Comparison of ENCODE assay signal across 21 cellular contexts in the genomic region with DNA sequence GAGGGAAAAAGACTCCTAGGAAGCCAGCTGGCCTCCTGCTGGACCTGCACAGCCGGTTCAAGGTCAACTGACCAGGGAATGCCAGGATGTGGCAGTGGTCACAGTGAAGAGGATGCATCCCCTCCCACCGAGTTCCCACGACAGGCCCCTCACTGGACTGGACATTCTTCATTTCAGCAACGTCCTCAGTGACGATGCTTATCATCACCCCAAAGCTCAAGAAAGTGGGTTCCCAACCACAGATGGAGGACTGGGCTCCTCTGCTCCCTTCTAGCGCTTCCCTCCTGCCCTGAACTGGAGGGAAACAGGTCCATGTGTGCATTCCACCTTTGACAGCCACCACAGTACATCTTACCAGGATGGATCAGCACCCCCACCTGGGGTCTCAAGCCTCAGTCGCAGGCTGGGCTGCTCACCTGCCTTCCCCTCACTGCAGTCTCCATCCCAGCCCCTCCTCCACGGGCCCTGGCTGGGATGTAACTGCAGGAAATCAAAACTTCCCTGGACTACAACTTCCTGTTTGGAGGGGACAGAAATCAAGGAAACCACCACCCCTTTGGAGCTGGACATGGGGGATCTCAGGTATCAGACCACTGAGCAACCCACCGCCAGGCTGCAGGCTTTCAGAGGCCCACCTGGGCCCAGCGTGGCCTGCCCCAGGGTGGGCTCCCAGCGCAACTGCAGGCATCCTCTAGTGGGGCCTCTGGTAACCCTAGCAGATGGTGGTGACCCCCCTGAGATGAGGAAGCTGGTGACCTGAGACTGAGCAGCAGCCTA. TPM values are rescaled to one million over a fixed set of nuclear protein-coding genes. Genes with fewer than 3 reads are reported as not detected.
A peak's percentile ranks its signal among the peaks of the same experiment; 100 is the strongest.
DNase-seq lines count a peak whose midpoint lies in the region; ATAC-seq and TF ChIP-seq lines count a peak whose summit lies in the region.
"Had no signal": no experiment of that assay in that cellular context is flagged by ENCODE, and none has a peak within 500 bp of the region (broad histone marks: within the 10 kb centered on the region; RNA-seq: fewer than 3 reads in every experiment).

No MANE protein-coding gene starts in this region.

- H3K27ac Mint-ChIP-seq in activated T-cell treated with anti-CD3 and anti-CD28 coated beads, Interleukin-2, amount 50 U/mL, for 72 hours, result peak overlapping the region; percentile 36
- peak overlapping the region; percentile 63 to 79 for H3K27ac Mint-ChIP-seq in effector memory CD8-positive, alpha-beta T cell
- H3K27ac Mint-ChIP-seq: activated B cell treated with CpG ODN at 0.5 μM for 24 hours; activated T-helper 1 cell treated with anti-CD3 and anti-CD28 coated beads, Interleukin-12 subunit alpha, Interleukin-12 subunit beta, Interleukin-2, Interleukin-4 antibody, amounts not matched to agents 30 ng/mL and 10 ng/mL and 1 ng/mL, durations not matched to agents 14 hours and 24 hours and 36 hours had no signal

- peak overlapping the region; percentile 27 for H3K23ac ChIP-seq in neuronal stem cell (ENCODE audit: low read depth, low read length, poor library complexity)

- no peaks in the 10 kb centered on the region for H3K9me3 ChIP-seq in neuronal stem cell (replicated peaks in 1 of 2; ENCODE audit: control insufficient read depth in 2 of 2, insufficient read depth in 1 of 2, low read depth in 1 of 2, low read length in 2 of 2)
- H3K9me3 ChIP-seq: colonic mucosa, sigmoid colon had no signal

- peak overlapping the region; percentile 29 for H3K18ac ChIP-seq in neuronal stem cell (ENCODE audit: low read length)

- H3K14ac ChIP-seq in neuronal stem cell (ENCODE audit: low read length), result no peak overlapping the region

- no peak overlapping the region for H3K4me3 ChIP-seq in neuronal stem cell (ENCODE audit: low read length in 2 of 2)
- H3K4me3 ChIP-seq: colonic mucosa, sigmoid colon had no signal

- H2AK5ac ChIP-seq in neuronal stem cell (ENCODE audit: low read depth, low read length), result no peak overlapping the region

- no peak for TF ChIP-seq CTCF in GM13977 (IDR thresholded peaks at IDR 0.05; ENCODE audit: extremely low read depth, insufficient read depth, missing control alignments)

- no CpG with 5 or more reads among the region's 11 CpGs for WGBS in neuronal stem cell (ENCODE audit: extremely low coverage in 2 of 2, insufficient read length in 2 of 2, insufficient replicate concordance in 1 of 2), 2 donors

- no peak overlapping the region for H2AFZ ChIP-seq in neuronal stem cell (ENCODE audit: low read length)

- H3K9ac ChIP-seq in neuronal stem cell (ENCODE audit: low read depth, low read length, poor library complexity), result no peak overlapping the region

- no peak overlapping the region for H3K27ac ChIP-seq in neuronal stem cell (replicated peaks; ENCODE audit: low read length)
- H3K27ac ChIP-seq: colonic mucosa had no signal

- ATAC-seq in activated T-cell treated with anti-CD3 and anti-CD28 coated beads, Interleukin-2, amount 50 U/mL, for 72 hours (replicated peaks in 1 of 2), result no peak
- ATAC-seq in activated T-cell treated with anti-CD3 and anti-CD28 coated beads, Interleukin-2, amount 50 U/mL, for 4 hours, result no peak
- no peak for ATAC-seq in effector memory CD8-positive, alpha-beta T cell (replicated peaks)
- no peak for ATAC-seq in HG03378 (IDR thresholded peaks at IDR 0.05; ENCODE audit: unreplicated experiment)

- H2BK15ac ChIP-seq in neuronal stem cell (ENCODE audit: low read length), result no peak overlapping the region

- H4K91ac ChIP-seq in neuronal stem cell (ENCODE audit: low read depth, low read length, poor library complexity), result no peak overlapping the region

- H3K27me3 ChIP-seq in neuronal stem cell (ENCODE audit: control insufficient read depth in 3 of 3, insufficient read depth in 3 of 3, low read depth in 1 of 3, low read length in 3 of 3), result no peaks in the 10 kb centered on the region
- H3K27me3 ChIP-seq: colonic mucosa, sigmoid colon had no signal

- DNase-seq in activated T-cell treated with anti-CD3 and anti-CD28 coated beads, Interleukin-2, amount 50 U/mL, for 72 hours, result no peak
- no peak for DNase-seq in activated T-cell treated with anti-CD3 and anti-CD28 coated beads, Interleukin-2, amount 50 U/mL, for 4 hours
- DNase-seq in GM13977 (ENCODE audit: low spot score) (peak; percentile 9), neuronal stem cell (ENCODE audit: low spot score) (no peak), NOMO-1 (lab: John Stamatoyannopoulos, UW; ENCODE audit: unreplicated experiment in 2 of 2) (no peak)
- DNase-seq in effector memory CD8-positive, alpha-beta T cell, result no peak
- no peak for DNase-seq in activated CD4-positive, alpha-beta T cell treated with anti-CD3 and anti-CD28 coated beads, Interleukin-2, amount 50 U/mL, for 1 hour
- DNase-seq: activated B cell treated with CpG ODN at 0.5 μM for 24 hours; colonic mucosa; DMS 273 treated with DMSO at 0.1 percent for 48 hours; HCEC 1CT; KBM-7; NCI-H1694; NCI-H2171; NCI-H524; sigmoid colon; stimulated activated CD4-positive, alpha-beta T cell treated with anti-CD3 and anti-CD28 coated beads, Interleukin-15, amount 100 ng/mL, for 24 hours; substantia nigra; T-helper 9 cell had no signal

- no peak overlapping the region for H3K4ac ChIP-seq in neuronal stem cell (ENCODE audit: low read length)

- H3K4me2 ChIP-seq in neuronal stem cell (ENCODE audit: insufficient read depth, low read length, poor library complexity, severe bottlenecking), result no peak overlapping the region

- no peaks in the 10 kb centered on the region for H3K27me3 Mint-ChIP-seq in activated T-cell treated with anti-CD3 and anti-CD28 coated beads, Interleukin-2, amount 50 U/mL, for 72 hours (ENCODE audit: low read depth)
- H3K27me3 Mint-ChIP-seq in activated T-cell treated with anti-CD3 and anti-CD28 coated beads, Interleukin-2, amount 50 U/mL, for 4 hours (ENCODE audit: low read depth), result no peaks in the 10 kb centered on the region
- no peaks in the 10 kb centered on the region for H3K27me3 Mint-ChIP-seq in effector memory CD8-positive, alpha-beta T cell
- H3K27me3 Mint-ChIP-seq: activated B cell treated with CpG ODN at 0.5 μM for 24 hours had no signal

- H3K4me1 Mint-ChIP-seq in activated T-cell treated with anti-CD3 and anti-CD28 coated beads, Interleukin-2, amount 50 U/mL, for 72 hours (ENCODE audit: low read depth), result no peaks in the 10 kb centered on the region
- no peaks in the 10 kb centered on the region for H3K4me1 Mint-ChIP-seq in activated T-cell treated with anti-CD3 and anti-CD28 coated beads, Interleukin-2, amount 50 U/mL, for 4 hours (ENCODE audit: low read depth)
- H3K4me1 Mint-ChIP-seq in effector memory CD8-positive, alpha-beta T cell (ENCODE audit: low read depth in 2 of 2), result peaks cover 0 to 4% of the 10 kb centered on the region in 2 donors

- no peak overlapping the region for H2BK120ac ChIP-seq in neuronal stem cell (ENCODE audit: low read depth, low read length)

- no peak overlapping the region for H2BK12ac ChIP-seq in neuronal stem cell (ENCODE audit: low read length)

- H3K36me3 Mint-ChIP-seq in activated T-cell treated with anti-CD3 and anti-CD28 coated beads, Interleukin-2, amount 50 U/mL, for 72 hours (ENCODE audit: insufficient read depth in 2 of 2), result peaks cover 5 to 11% of the 10 kb centered on the region in 2 donors
- H3K36me3 Mint-ChIP-seq in activated T-cell treated with anti-CD3 and anti-CD28 coated beads, Interleukin-2, amount 50 U/mL, for 4 hours (ENCODE audit: insufficient read depth), result peaks cover 14% of the 10 kb centered on the region
- peaks cover 13% of the 10 kb centered on the region for H3K36me3 Mint-ChIP-seq in effector memory CD8-positive, alpha-beta T cell (ENCODE audit: insufficient read depth)

- no peak overlapping the region for H2BK5ac ChIP-seq in neuronal stem cell (ENCODE audit: low read length)

- H3K4me1 ChIP-seq in neuronal stem cell (ENCODE audit: control insufficient read depth in 2 of 2, insufficient read depth in 1 of 2, low read depth in 1 of 2, low read length in 2 of 2), result peaks cover 5 to 27% of the 10 kb centered on the region in 2 donors

- in situ Hi-C loops in GM13977 (cut with MboI; ENCODE audit: low pct_unique_long_range_greater_than_20kb, low sequenced_read_pairs, unreplicated experiment), result no loop called here

- H3K4me3 Mint-ChIP-seq in activated T-cell treated with anti-CD3 and anti-CD28 coated beads, Interleukin-2, amount 50 U/mL, for 72 hours, result no peak overlapping the region
- H3K4me3 Mint-ChIP-seq in activated T-cell treated with anti-CD3 and anti-CD28 coated beads, Interleukin-2, amount 50 U/mL, for 4 hours, result no peak overlapping the region
- no peak overlapping the region for H3K4me3 Mint-ChIP-seq in effector memory CD8-positive, alpha-beta T cell
- H3K4me3 Mint-ChIP-seq: activated B cell treated with CpG ODN at 0.5 μM for 24 hours; activated T-helper 1 cell treated with anti-CD3 and anti-CD28 coated beads, Interleukin-12 subunit alpha, Interleukin-12 subunit beta, Interleukin-2, Interleukin-4 antibody, amounts not matched to agents 30 ng/mL and 10 ng/mL and 1 ng/mL, durations not matched to agents 14 hours and 24 hours and 36 hours had no signal

- peaks cover 9 to 49% of the 10 kb centered on the region in 2 donors for H3K36me3 ChIP-seq in neuronal stem cell (replicated peaks in 1 of 2; ENCODE audit: control insufficient read depth in 2 of 2, insufficient read depth in 2 of 2, low read length in 2 of 2)

- H3K9me3 Mint-ChIP-seq in activated T-cell treated with anti-CD3 and anti-CD28 coated beads, Interleukin-2, amount 50 U/mL, for 72 hours, result no peaks in the 10 kb centered on the region
- H3K9me3 Mint-ChIP-seq in activated T-cell treated with anti-CD3 and anti-CD28 coated beads, Interleukin-2, amount 50 U/mL, for 4 hours, result no peaks in the 10 kb centered on the region
- no peaks in the 10 kb centered on the region for H3K9me3 Mint-ChIP-seq in effector memory CD8-positive, alpha-beta T cell
- H3K9me3 Mint-ChIP-seq: activated B cell treated with CpG ODN at 0.5 μM for 24 hours; activated T-helper 1 cell treated with anti-CD3 and anti-CD28 coated beads, Interleukin-12 subunit alpha, Interleukin-12 subunit beta, Interleukin-2, Interleukin-4 antibody, amounts not matched to agents 30 ng/mL and 10 ng/mL and 1 ng/mL, durations not matched to agents 14 hours and 24 hours and 36 hours had no signal

- H3K79me1 ChIP-seq in neuronal stem cell (ENCODE audit: low read depth, low read length), result no peaks in the 10 kb centered on the region

- peak overlapping the region; percentile 6 for H4K8ac ChIP-seq in neuronal stem cell (ENCODE audit: low read depth, low read length)

RNA-seq across cellular contexts. Expression of gene CALML4, which starts 7.3 kb away (rescaled TPM):
- total RNA-seq in activated T-cell treated with anti-CD3 and anti-CD28 coated beads, Interleukin-2, amount 50 U/mL, for 72 hours, result 1 to 10 TPM; 6.0 to 7.0 TPM
- 1 to 10 TPM; 4.0 to 5.5 (median 4.8) TPM for total RNA-seq in activated T-cell treated with anti-CD3 and anti-CD28 coated beads, Interleukin-2, amount 50 U/mL, for 4 hours
- polyA plus RNA-seq in neuronal stem cell (2013, experiment 1 of 2), result 26.8 TPM
- polyA plus RNA-seq in neuronal stem cell (2013, experiment 2 of 2), result 28.4 TPM

RNA-seq across cellular contexts. Expression of gene CLN6, which starts 31.7 kb away (rescaled TPM):
- total RNA-seq in activated T-cell treated with anti-CD3 and anti-CD28 coated beads, Interleukin-2, amount 50 U/mL, for 72 hours, result 10 to 100 TPM; 31.6 to 40.7 TPM
- 10 to 100 TPM; 82.6 to 94.4 (median 91.3) TPM for total RNA-seq in activated T-cell treated with anti-CD3 and anti-CD28 coated beads, Interleukin-2, amount 50 U/mL, for 4 hours
- polyA plus RNA-seq in neuronal stem cell (2013, experiment 1 of 2), result 19.2 TPM
- 19.5 TPM for polyA plus RNA-seq in neuronal stem cell (2013, experiment 2 of 2)
